ENCODE assay signal across 33 cellular contexts in genomic region chr4:151917145-151917775, GRCh38.
A peak's percentile ranks its signal among the peaks of the same experiment; 100 is the strongest.
DNase-seq lines count a peak whose midpoint lies in the region; FAIRE-seq and TF ChIP-seq lines count a peak whose summit lies in the region.
"Had no signal": no experiment of that assay in that cellular context is flagged by ENCODE, and none has a peak within 500 bp of the region (broad histone marks: within the 10 kb centered on the region; RNA-seq: fewer than 3 reads in every experiment).

No MANE protein-coding gene starts in this region.

- no peak overlapping the region for H2AK5ac ChIP-seq in H1 (ENCODE audit: low read depth, low read length)

- no peak for TF ChIP-seq EP300 in H1 (IDR thresholded peaks at IDR 0.05; ENCODE audit: borderline replicate concordance in 1 of 2, low read depth in 2 of 2, low read length in 2 of 2)

- TF ChIP-seq POLR2A in H1 (IDR thresholded peaks at IDR 0.05; ENCODE audit: control extremely low read depth in 1 of 2, low read depth in 2 of 2, low read length in 2 of 2), result no peak

- H2BK5ac ChIP-seq in H1 (ENCODE audit: low read depth, low read length), result no peak overlapping the region

- H3K36me3 ChIP-seq in OCI-LY3 (replicated peaks; ENCODE audit: low read depth, low read length), result peaks cover 7% of the 10 kb centered on the region
- H3K36me3 ChIP-seq in H1 (ENCODE audit: control insufficient read depth in 2 of 4, insufficient read depth in 4 of 4, low read length in 3 of 4), result no peaks in the 10 kb centered on the region
- H3K36me3 ChIP-seq: HAP-1, WERI-Rb-1 had no signal

- H3K9me3 Mint-ChIP-seq in neural crest cell, result peaks cover 12% of the 10 kb centered on the region
- peaks cover 12% of the 10 kb centered on the region for H3K9me3 Mint-ChIP-seq in activated T-cell treated with anti-CD3 and anti-CD28 coated beads, Interleukin-2, amount 50 U/mL, for 24 hours
- peaks cover 2% of the 10 kb centered on the region for H3K9me3 Mint-ChIP-seq in activated CD4-positive, alpha-beta memory T cell treated with anti-CD3 and anti-CD28 coated beads, Interleukin-2, amount 10 ng/mL, durations not matched to agents 7 days and 5 days
- H3K9me3 Mint-ChIP-seq: activated naive CD8-positive, alpha-beta T cell treated with anti-CD3 and anti-CD28 coated beads, Interleukin-2, amount 10 ng/mL, durations not matched to agents 7 days and 5 days; type B pancreatic cell had no signal

- peaks cover 4% of the 10 kb centered on the region; the same call in 1 of the 2 replicates for H3K9me3 ChIP-seq in OCI-LY3 (ENCODE audit: insufficient read depth, low read length)
- no peaks in the 10 kb centered on the region for H3K9me3 ChIP-seq in H1 (ENCODE audit: insufficient read depth in 2 of 2, low read depth in 1 of 2, low read length in 1 of 2)
- H3K9me3 ChIP-seq: HAP-1 had no signal

- H3K79me1 ChIP-seq in H1 (ENCODE audit: low read depth, low read length), result no peaks in the 10 kb centered on the region

- no peak overlapping the region for H3K23ac ChIP-seq in H1 (ENCODE audit: insufficient read length)

- no peak overlapping the region for H3K4me3 Mint-ChIP-seq in neural crest cell
- no peak overlapping the region for H3K4me3 Mint-ChIP-seq in activated T-cell treated with anti-CD3 and anti-CD28 coated beads, Interleukin-2, amount 50 U/mL, for 24 hours
- H3K4me3 Mint-ChIP-seq in activated CD4-positive, alpha-beta memory T cell treated with anti-CD3 and anti-CD28 coated beads, Interleukin-2, amount 10 ng/mL, durations not matched to agents 7 days and 5 days, result no peak overlapping the region
- H3K4me3 Mint-ChIP-seq: activated naive CD8-positive, alpha-beta T cell treated with anti-CD3 and anti-CD28 coated beads, Interleukin-2, amount 10 ng/mL, durations not matched to agents 7 days and 5 days; naive thymus-derived CD8-positive, alpha-beta T cell; type B pancreatic cell had no signal

- H3K4me3 ChIP-seq in OCI-LY3 (ENCODE audit: low read length), result no peak overlapping the region
- no peak overlapping the region for H3K4me3 ChIP-seq in H1 (ENCODE audit: extremely low read depth in 1 of 4, insufficient read depth in 2 of 4, low read depth in 3 of 4, low read length in 4 of 4)
- H3K4me3 ChIP-seq: HAP-1, skin epidermis had no signal

- H3K27ac Mint-ChIP-seq in neural crest cell (ENCODE audit: unreplicated experiment), result no peak overlapping the region
- no peak overlapping the region for H3K27ac Mint-ChIP-seq in activated T-cell treated with anti-CD3 and anti-CD28 coated beads, Interleukin-2, amount 50 U/mL, for 24 hours
- H3K27ac Mint-ChIP-seq in activated CD4-positive, alpha-beta memory T cell treated with anti-CD3 and anti-CD28 coated beads, Interleukin-2, amount 10 ng/mL, durations not matched to agents 7 days and 5 days, result no peak overlapping the region
- H3K27ac Mint-ChIP-seq: activated naive CD8-positive, alpha-beta T cell treated with anti-CD3 and anti-CD28 coated beads, Interleukin-2, amount 10 ng/mL, durations not matched to agents 7 days and 5 days; type B pancreatic cell had no signal

- no peak overlapping the region for H3K14ac ChIP-seq in H1 (ENCODE audit: insufficient read length)

- no peak overlapping the region for H3K27ac ChIP-seq in OCI-LY3 (ENCODE audit: low read length)
- no peak overlapping the region for H3K27ac ChIP-seq in H1 (ENCODE audit: low read depth, low read length)
- H3K27ac ChIP-seq: C4-2B, skin epidermis, WERI-Rb-1 had no signal

- H2BK15ac ChIP-seq in H1 (ENCODE audit: low read length), result no peak overlapping the region

- no peak overlapping the region for H3K18ac ChIP-seq in H1 (ENCODE audit: extremely low read depth, low read length)

- POLR2A ChIA-PET in H1 (lab: Charles Lee; ENCODE audit: partially characterized antibody), result no interaction called here
- POLR2A ChIA-PET in activated CD4-positive, alpha-beta memory T cell treated with anti-CD3 and anti-CD28 coated beads, Interleukin-2, amount 10 ng/mL, durations not matched to agents 7 days and 5 days (lab: Charles Lee), result no interaction called here

- no peaks in the 10 kb centered on the region for H3K23me2 ChIP-seq in H1 (ENCODE audit: low read depth, low read length)

- peak; percentile 25 for DNase-seq in ELF-1 (ENCODE audit: low read depth, low spot score)
- DNase-seq in H1 (ENCODE audit: low read depth in 1 of 2, low spot score in 2 of 2), result no peak
- DNase-seq in neural crest cell (ENCODE audit: low read depth, low spot score), result no peak
- no peak for DNase-seq in activated T-cell treated with anti-CD3 and anti-CD28 coated beads, Interleukin-2, amount 50 U/mL, for 24 hours
- no peak for DNase-seq in activated CD4-positive, alpha-beta memory T cell treated with anti-CD3 and anti-CD28 coated beads, Interleukin-2, amount 10 ng/mL, durations not matched to agents 7 days and 5 days
- no peak for DNase-seq in inferior parietal cortex (ENCODE audit: extremely low spot score)
- no peak for DNase-seq in NCI-H2029 (lab: John Stamatoyannopoulos, UW)
- DNase-seq: 8988T; activated CD4-positive, alpha-beta T cell treated with anti-CD3 and anti-CD28 coated beads for 48 hours; activated CD8-positive, alpha-beta memory T cell treated with anti-CD3 and anti-CD28 coated beads for 24 hours; activated gamma-delta T cell treated with Interleukin-2 at 50 U/mL for 16 hours; activated naive CD8-positive, alpha-beta T cell treated with anti-CD3 and anti-CD28 coated beads, Interleukin-2, amount 10 ng/mL, durations not matched to agents 7 days and 5 days; activated T-cell treated with anti-CD3 and anti-CD28 coated beads for 4 hours; aorta; DMS79; erythroblast; IMR-90; midbrain; naive thymus-derived CD8-positive, alpha-beta T cell; NCI-H1048; NCI-H1694 treated with DMSO at 0.1 percent for 48 hours; NCI-H2171; NCI-H510A; RPMI8226; stimulated activated naive CD4-positive, alpha-beta T cell; T1000; WERI-Rb-1 had no signal

- H3K4me2 ChIP-seq in OCI-LY3 (ENCODE audit: low read length), result no peak overlapping the region
- H3K4me2 ChIP-seq in H1 (ENCODE audit: insufficient read depth in 1 of 2, low read depth in 2 of 2, low read length in 2 of 2), result no peak overlapping the region

- H3K9ac ChIP-seq in OCI-LY3 (ENCODE audit: low read length) (no peak overlapping the region), H1 (replicated peaks in 1 of 4; ENCODE audit: extremely low read depth in 1 of 4, low read depth in 3 of 4, low read length in 3 of 4) (no peak overlapping the region)

- H4K20me1 ChIP-seq in OCI-LY3 (ENCODE audit: insufficient read depth, low read length) (no peaks in the 10 kb centered on the region), H1 (replicated peaks in 1 of 2; ENCODE audit: control insufficient read depth in 1 of 2, insufficient read depth in 2 of 2, low read length in 2 of 2) (no peaks in the 10 kb centered on the region)

- no peak for FAIRE-seq in H1 (lab: Jason Lieb, UNC)
- FAIRE-seq: GM18507 had no signal

- WGBS in H1 (ENCODE audit: extremely low coverage in 1 of 2, insufficient coverage in 1 of 2, insufficient read length in 1 of 2, insufficient replicate concordance in 2 of 2, low coverage in 1 of 2, low lambda C conversion rate in 2 of 2, missing lambda C conversion rate in 1 of 2), 2 experiments, result 74% methylated on average over 2 of the region's 2 CpGs; no CpG with 5 or more reads in 1 of the 2 experiments

- H2BK120ac ChIP-seq in H1 (replicated peaks; ENCODE audit: low read depth, low read length), result no peak overlapping the region

- CTCF ChIA-PET in H1 (lab: Charles Lee; ENCODE audit: partially characterized antibody), result interaction anchor here (0.7 to 1.2 kb wide), 3 partner anchors 40 to 234 kb away, joined by 3 read pairs; no protein-coding TSS in a partner anchor
- CTCF ChIA-PET in activated CD4-positive, alpha-beta memory T cell treated with anti-CD3 and anti-CD28 coated beads, Interleukin-2, amount 10 ng/mL, durations not matched to agents 7 days and 5 days (lab: Charles Lee), result no interaction called here

- H2BK12ac ChIP-seq in H1 (ENCODE audit: low read depth, low read length), result no peak overlapping the region

- peaks cover 16% of the 10 kb centered on the region for H3K4me1 Mint-ChIP-seq in neural crest cell
- peaks cover 6% of the 10 kb centered on the region for H3K4me1 Mint-ChIP-seq in activated T-cell treated with anti-CD3 and anti-CD28 coated beads, Interleukin-2, amount 50 U/mL, for 24 hours (ENCODE audit: low read depth)
- no peaks in the 10 kb centered on the region for H3K4me1 Mint-ChIP-seq in activated CD4-positive, alpha-beta memory T cell treated with anti-CD3 and anti-CD28 coated beads, Interleukin-2, amount 10 ng/mL, durations not matched to agents 7 days and 5 days
- H3K4me1 Mint-ChIP-seq: activated naive CD8-positive, alpha-beta T cell treated with anti-CD3 and anti-CD28 coated beads, Interleukin-2, amount 10 ng/mL, durations not matched to agents 7 days and 5 days had no signal

- H3K56ac ChIP-seq in H1 (replicated peaks; ENCODE audit: insufficient read length, low read depth, low read length), result no peak overlapping the region

- H4K91ac ChIP-seq in H1 (replicated peaks; ENCODE audit: insufficient read length, low read length), result no peak overlapping the region

- H2BK20ac ChIP-seq in H1 (ENCODE audit: low read length), result no peak overlapping the region

- H4K8ac ChIP-seq in H1 (ENCODE audit: extremely low read depth, insufficient read depth, low read length), result no peak overlapping the region

- no peak overlapping the region for H4K5ac ChIP-seq in H1 (ENCODE audit: insufficient read length, low read depth, low read length)

- H3K27me3 ChIP-seq in OCI-LY3 (ENCODE audit: low read depth, low read length), result no peaks in the 10 kb centered on the region
- H3K27me3 ChIP-seq in H1 (replicated peaks in 1 of 4; ENCODE audit: control insufficient read depth in 3 of 4, extremely low read depth in 1 of 4, insufficient read depth in 3 of 4, low read length in 3 of 4), result no peaks in the 10 kb centered on the region

- peak; percentile 58 for TF ChIP-seq CTCF in OCI-LY3 (IDR thresholded peaks at IDR 0.05; ENCODE audit: low read depth, low read length)
- no peak for TF ChIP-seq CTCF in H1 (IDR thresholded peaks at IDR 0.05; ENCODE audit: control extremely low read depth in 1 of 3, insufficient read depth in 1 of 3, low read depth in 1 of 3, low read length in 3 of 3)
- peak; percentile 6 for TF ChIP-seq CTCF in neural crest cell (conservative IDR thresholded peaks at IDR 0.05)

- no peaks in the 10 kb centered on the region for H3K27me3 Mint-ChIP-seq in neural crest cell (ENCODE audit: low read depth)
- no peaks in the 10 kb centered on the region for H3K27me3 Mint-ChIP-seq in activated T-cell treated with anti-CD3 and anti-CD28 coated beads, Interleukin-2, amount 50 U/mL, for 24 hours
- no peaks in the 10 kb centered on the region for H3K27me3 Mint-ChIP-seq in activated CD4-positive, alpha-beta memory T cell treated with anti-CD3 and anti-CD28 coated beads, Interleukin-2, amount 10 ng/mL, durations not matched to agents 7 days and 5 days
- H3K27me3 Mint-ChIP-seq: activated naive CD8-positive, alpha-beta T cell treated with anti-CD3 and anti-CD28 coated beads, Interleukin-2, amount 10 ng/mL, durations not matched to agents 7 days and 5 days; naive thymus-derived CD8-positive, alpha-beta T cell; type B pancreatic cell had no signal

- H2AFZ ChIP-seq in OCI-LY3 (ENCODE audit: low read depth, low read length), result no peak overlapping the region
- 0 out of 2 replicates have a peak overlapping the region, but pooled peaks have one; percentile 56 for H2AFZ ChIP-seq in H1 (ENCODE audit: low read length)

- TF ChIP-seq RAD21 in H1 (IDR thresholded peaks at IDR 0.05 in 1 of 2, conservative IDR thresholded peaks at IDR 0.05 in 1 of 2; ENCODE audit: low read depth in 2 of 2, low read length in 2 of 2), result no peak

- no peak overlapping the region for H3K4ac ChIP-seq in H1 (replicated peaks; ENCODE audit: insufficient read length, low read depth, low read length)

- H3K36me3 Mint-ChIP-seq in neural crest cell (ENCODE audit: low read depth), result no peaks in the 10 kb centered on the region
- H3K36me3 Mint-ChIP-seq in activated T-cell treated with anti-CD3 and anti-CD28 coated beads, Interleukin-2, amount 50 U/mL, for 24 hours (ENCODE audit: low read depth), result no peaks in the 10 kb centered on the region
- no peaks in the 10 kb centered on the region for H3K36me3 Mint-ChIP-seq in activated CD4-positive, alpha-beta memory T cell treated with anti-CD3 and anti-CD28 coated beads, Interleukin-2, amount 10 ng/mL, durations not matched to agents 7 days and 5 days (ENCODE audit: low read depth)
- H3K36me3 Mint-ChIP-seq: activated naive CD8-positive, alpha-beta T cell treated with anti-CD3 and anti-CD28 coated beads, Interleukin-2, amount 10 ng/mL, durations not matched to agents 7 days and 5 days; type B pancreatic cell had no signal

- peaks cover 23% of the 10 kb centered on the region for H3K4me1 ChIP-seq in OCI-LY3 (ENCODE audit: low read length)
- 0 out of 7 replicates have a peak, but pooled peaks cover 0 to 2% (median 0%) of the 10 kb centered on the region in 4 experiments for H3K4me1 ChIP-seq in H1 (replicated peaks in 1 of 4; ENCODE audit: control insufficient read depth in 3 of 4, insufficient read depth in 4 of 4, low read length in 3 of 4)
- H3K4me1 ChIP-seq: HAP-1 had no signal

- H3K79me2 ChIP-seq in OCI-LY3 (ENCODE audit: low read length), result no peaks in the 10 kb centered on the region
- H3K79me2 ChIP-seq in H1 (ENCODE audit: control insufficient read depth in 1 of 2, insufficient read depth in 2 of 2, low read length in 2 of 2), result no peaks in the 10 kb centered on the region

Comparison
In these comparisons a context has a peak if more than half of its experiments do, and no peak if none do; other contexts are left out.
1. CTCF ChIP-seq: peak in OCI-LY3 (single experiment) and neural crest cell (single experiment); none in H1 (0 of 3).